1 cellular context compared by ENCODE assay signal in the genomic region with DNA sequence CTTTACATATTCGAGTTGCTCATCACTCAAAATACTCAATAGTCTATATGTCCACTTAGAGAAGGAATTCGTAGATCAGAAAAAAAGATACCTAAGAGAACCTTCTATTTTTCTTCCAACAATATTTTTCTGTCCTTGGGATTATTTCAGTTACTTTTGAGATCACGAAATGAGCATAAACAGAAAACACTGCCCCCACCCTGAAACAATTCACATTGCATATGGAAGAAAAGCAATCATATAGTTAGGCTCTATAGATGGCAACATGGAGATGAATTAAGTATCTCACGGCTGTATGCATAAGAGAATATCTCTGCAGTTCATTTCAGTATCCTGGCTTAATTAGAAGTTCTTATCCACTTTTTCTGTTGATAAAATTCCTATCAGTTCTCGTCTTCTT.
TF ChIP-seq lines count a peak whose summit lies in the region.

No MANE protein-coding gene starts in this region.

TF ChIP-seq in GM23338, 12 proteins besides CTCF, POLR2A, EP300 and RAD21:
- TF ChIP-seq EZH2phosphoT487 (IDR thresholded peaks at IDR 0.05; ENCODE audit: unreplicated experiment), result no peak
- no peak for TF ChIP-seq CREB1 (CRISPR knock-in tag; IDR thresholded peaks at IDR 0.05; ENCODE audit: low read depth)
- TF ChIP-seq ZNF462 (CRISPR knock-in tag; IDR thresholded peaks at IDR 0.05), result no peak
- no peak for TF ChIP-seq STAT1 (IDR thresholded peaks at IDR 0.05; ENCODE audit: unreplicated experiment)
- TF ChIP-seq, protein P1, sequence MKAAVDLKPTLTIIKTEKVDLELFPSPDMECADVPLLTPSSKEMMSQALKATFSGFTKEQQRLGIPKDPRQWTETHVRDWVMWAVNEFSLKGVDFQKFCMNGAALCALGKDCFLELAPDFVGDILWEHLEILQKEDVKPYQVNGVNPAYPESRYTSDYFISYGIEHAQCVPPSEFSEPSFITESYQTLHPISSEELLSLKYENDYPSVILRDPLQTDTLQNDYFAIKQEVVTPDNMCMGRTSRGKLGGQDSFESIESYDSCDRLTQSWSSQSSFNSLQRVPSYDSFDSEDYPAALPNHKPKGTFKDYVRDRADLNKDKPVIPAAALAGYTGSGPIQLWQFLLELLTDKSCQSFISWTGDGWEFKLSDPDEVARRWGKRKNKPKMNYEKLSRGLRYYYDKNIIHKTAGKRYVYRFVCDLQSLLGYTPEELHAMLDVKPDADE (IDR thresholded peaks at IDR 0.05), result no peak
- no peak for TF ChIP-seq EZH2 (IDR thresholded peaks at IDR 0.05; ENCODE audit: low read depth, unreplicated experiment)
TF ChIP-seq in GM23338: peak in this region for 0.
